Comparison of ENCODE assay signal across 2 cellular contexts in the genomic region with DNA sequence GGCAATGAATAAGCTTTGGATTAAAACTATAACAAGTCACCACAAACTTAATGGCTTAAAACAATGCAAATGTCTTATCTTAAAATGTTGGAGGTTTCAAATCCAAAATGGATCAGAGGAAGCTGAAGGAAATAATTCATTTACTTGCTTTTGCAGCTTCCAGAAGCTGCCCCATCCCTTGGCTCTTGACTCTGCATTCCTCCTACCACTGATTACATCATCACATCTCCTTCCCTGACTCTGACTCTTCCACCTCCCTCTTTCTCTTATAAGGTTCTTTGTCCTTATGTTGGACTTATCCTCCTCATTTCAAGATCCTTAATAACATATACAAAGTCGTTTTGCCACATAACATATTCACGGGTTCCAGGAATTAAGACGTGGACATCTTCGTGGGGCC.
TF ChIP-seq lines count a peak whose summit lies in the region.

No MANE protein-coding gene starts in this region.

TF ChIP-seq in GM23338, 12 proteins besides CTCF, POLR2A, EP300 and RAD21 (continued from another document):
- TF ChIP-seq, protein P1, sequence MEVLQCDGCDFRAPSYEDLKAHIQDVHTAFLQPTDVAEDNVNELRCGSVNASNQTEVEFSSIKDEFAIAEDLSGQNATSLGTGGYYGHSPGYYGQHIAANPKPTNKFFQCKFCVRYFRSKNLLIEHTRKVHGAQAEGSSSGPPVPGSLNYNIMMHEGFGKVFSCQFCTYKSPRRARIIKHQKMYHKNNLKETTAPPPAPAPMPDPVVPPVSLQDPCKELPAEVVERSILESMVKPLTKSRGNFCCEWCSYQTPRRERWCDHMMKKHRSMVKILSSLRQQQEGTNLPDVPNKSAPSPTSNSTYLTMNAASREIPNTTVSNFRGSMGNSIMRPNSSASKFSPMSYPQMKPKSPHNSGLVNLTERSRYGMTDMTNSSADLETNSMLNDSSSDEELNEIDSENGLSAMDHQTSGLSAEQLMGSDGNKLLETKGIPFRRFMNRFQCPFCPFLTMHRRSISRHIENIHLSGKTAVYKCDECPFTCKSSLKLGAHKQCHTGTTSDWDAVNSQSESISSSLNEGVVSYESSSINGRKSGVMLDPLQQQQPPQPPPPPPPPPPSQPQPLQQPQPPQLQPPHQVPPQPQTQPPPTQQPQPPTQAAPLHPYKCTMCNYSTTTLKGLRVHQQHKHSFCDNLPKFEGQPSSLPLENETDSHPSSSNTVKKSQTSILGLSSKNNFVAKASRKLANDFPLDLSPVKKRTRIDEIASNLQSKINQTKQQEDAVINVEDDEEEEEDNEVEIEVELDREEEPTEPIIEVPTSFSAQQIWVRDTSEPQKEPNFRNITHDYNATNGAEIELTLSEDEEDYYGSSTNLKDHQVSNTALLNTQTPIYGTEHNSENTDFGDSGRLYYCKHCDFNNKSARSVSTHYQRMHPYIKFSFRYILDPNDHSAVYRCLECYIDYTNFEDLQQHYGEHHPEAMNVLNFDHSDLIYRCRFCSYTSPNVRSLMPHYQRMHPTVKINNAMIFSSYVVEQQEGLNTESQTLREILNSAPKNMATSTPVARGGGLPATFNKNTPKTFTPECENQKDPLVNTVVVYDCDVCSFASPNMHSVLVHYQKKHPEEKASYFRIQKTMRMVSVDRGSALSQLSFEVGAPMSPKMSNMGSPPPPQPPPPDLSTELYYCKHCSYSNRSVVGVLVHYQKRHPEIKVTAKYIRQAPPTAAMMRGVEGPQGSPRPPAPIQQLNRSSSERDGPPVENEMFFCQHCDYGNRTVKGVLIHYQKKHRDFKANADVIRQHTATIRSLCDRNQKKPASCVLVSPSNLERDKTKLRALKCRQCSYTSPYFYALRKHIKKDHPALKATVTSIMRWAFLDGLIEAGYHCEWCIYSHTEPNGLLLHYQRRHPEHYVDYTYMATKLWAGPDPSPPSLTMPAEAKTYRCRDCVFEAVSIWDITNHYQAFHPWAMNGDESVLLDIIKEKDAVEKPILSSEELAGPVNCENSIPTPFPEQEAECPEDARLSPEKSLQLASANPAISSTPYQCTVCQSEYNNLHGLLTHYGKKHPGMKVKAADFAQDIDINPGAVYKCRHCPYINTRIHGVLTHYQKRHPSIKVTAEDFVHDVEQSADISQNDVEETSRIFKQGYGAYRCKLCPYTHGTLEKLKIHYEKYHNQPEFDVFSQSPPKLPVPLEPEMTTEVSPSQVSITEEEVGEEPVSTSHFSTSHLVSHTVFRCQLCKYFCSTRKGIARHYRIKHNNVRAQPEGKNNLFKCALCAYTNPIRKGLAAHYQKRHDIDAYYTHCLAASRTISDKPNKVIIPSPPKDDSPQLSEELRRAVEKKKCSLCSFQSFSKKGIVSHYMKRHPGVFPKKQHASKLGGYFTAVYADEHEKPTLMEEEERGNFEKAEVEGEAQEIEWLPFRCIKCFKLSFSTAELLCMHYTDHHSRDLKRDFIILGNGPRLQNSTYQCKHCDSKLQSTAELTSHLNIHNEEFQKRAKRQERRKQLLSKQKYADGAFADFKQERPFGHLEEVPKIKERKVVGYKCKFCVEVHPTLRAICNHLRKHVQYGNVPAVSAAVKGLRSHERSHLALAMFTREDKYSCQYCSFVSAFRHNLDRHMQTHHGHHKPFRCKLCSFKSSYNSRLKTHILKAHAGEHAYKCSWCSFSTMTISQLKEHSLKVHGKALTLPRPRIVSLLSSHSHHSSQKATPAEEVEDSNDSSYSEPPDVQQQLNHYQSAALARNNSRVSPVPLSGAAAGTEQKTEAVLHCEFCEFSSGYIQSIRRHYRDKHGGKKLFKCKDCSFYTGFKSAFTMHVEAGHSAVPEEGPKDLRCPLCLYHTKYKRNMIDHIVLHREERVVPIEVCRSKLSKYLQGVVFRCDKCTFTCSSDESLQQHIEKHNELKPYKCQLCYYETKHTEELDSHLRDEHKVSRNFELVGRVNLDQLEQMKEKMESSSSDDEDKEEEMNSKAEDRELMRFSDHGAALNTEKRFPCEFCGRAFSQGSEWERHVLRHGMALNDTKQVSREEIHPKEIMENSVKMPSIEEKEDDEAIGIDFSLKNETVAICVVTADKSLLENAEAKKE (CRISPR knock-in tag; IDR thresholded peaks at IDR 0.05), result no peak

TF ChIP-seq in K562, 482 proteins besides CTCF, POLR2A, EP300 and RAD21 (continued from another document):
- TF ChIP-seq, protein P2, sequence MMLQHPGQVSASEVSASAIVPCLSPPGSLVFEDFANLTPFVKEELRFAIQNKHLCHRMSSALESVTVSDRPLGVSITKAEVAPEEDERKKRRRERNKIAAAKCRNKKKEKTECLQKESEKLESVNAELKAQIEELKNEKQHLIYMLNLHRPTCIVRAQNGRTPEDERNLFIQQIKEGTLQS (IDR thresholded peaks at IDR 0.05), result peak; percentile 83
- TF ChIP-seq, protein P2 (CRISPR knock-in tag; conservative IDR thresholded peaks at IDR 0.05), result no peak
- TF ChIP-seq, protein P3, sequence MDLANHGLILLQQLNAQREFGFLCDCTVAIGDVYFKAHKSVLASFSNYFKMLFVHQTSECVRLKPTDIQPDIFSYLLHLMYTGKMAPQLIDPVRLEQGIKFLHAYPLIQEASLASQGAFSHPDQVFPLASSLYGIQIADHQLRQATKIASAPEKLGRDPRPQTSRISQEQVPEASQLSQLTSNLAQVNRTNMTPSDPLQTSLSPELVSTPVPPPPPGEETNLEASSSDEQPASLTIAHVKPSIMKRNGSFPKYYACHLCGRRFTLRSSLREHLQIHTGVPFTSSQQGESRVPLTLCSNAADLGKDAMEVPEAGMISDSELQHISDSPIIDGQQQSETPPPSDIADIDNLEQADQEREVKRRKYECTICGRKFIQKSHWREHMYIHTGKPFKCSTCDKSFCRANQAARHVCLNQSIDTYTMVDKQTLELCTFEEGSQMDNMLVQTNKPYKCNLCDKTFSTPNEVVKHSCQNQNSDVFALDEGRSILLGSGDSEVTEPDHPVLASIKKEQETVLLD (IDR thresholded peaks at IDR 0.05), result no peak
- no peak for TF ChIP-seq ZBTB8A (IDR thresholded peaks at IDR 0.05; ENCODE audit: partially characterized antibody)
